ENCODE assay signal across 18 cellular contexts in genomic region chr9:112743216-112743835, GRCh38. TPM values are rescaled to one million over a fixed set of nuclear protein-coding genes. Genes with fewer than 3 reads are reported as not detected.
DNase-seq lines count a peak whose midpoint lies in the region; ATAC-seq and TF ChIP-seq lines count a peak whose summit lies in the region.
"Had no signal": no experiment of that assay in that cellular context is flagged by ENCODE, and none has a peak within 500 bp of the region (broad histone marks: within the 10 kb centered on the region; RNA-seq: fewer than 3 reads in every experiment).

No MANE protein-coding gene starts in this region.

- H2AFZ ChIP-seq in OCI-LY1 (ENCODE audit: low read length) = no peak overlapping the region
- no peak overlapping the region for H2AFZ ChIP-seq in osteoblast (ENCODE audit: low read length)

- WGBS in endodermal cell (ENCODE audit: insufficient coverage in 1 of 2, insufficient read length in 1 of 2), 2 experiments = 84 to 91% methylated on average over 3 of the region's 3 CpGs

- intact Hi-C loops in activated CD4-positive, alpha-beta memory T cell treated with anti-CD3 and anti-CD28 coated beads for 36 hours (cut with micrococcal nuclease) = no loop called here

- H3K4me3 ChIP-seq in GM12864 (ENCODE audit: low read depth, low read length) (no peak overlapping the region), OCI-LY1 (ENCODE audit: low read depth, low read length, poor library complexity, severe bottlenecking) (no peak overlapping the region), endodermal cell (ENCODE audit: low read length) (no peak overlapping the region), osteoblast (ENCODE audit: insufficient read depth, low read length) (no peak overlapping the region)
- H3K4me3 ChIP-seq: lower lobe of right lung, sigmoid colon, upper lobe of right lung had no signal

- no peak overlapping the region for H3K4me3 Mint-ChIP-seq in endodermal cell
- H3K4me3 Mint-ChIP-seq in activated CD4-positive, alpha-beta memory T cell treated with anti-CD3 and anti-CD28 coated beads for 36 hours = no peak overlapping the region
- H3K4me3 Mint-ChIP-seq: activated T-cell treated with anti-CD3 and anti-CD28 coated beads, Interleukin-2, amount 50 U/mL, for 24 hours had no signal

- H3K9me3 Mint-ChIP-seq in endodermal cell = peaks cover 3% of the 10 kb centered on the region
- no peaks in the 10 kb centered on the region for H3K9me3 Mint-ChIP-seq in activated naive CD4-positive, alpha-beta T cell treated with anti-CD3 and anti-CD28 coated beads, Interleukin-2, amount 50 U/mL, for 72 hours
- H3K9me3 Mint-ChIP-seq in activated CD4-positive, alpha-beta memory T cell treated with anti-CD3 and anti-CD28 coated beads for 36 hours = peaks cover 2% of the 10 kb centered on the region
- H3K9me3 Mint-ChIP-seq: activated T-cell treated with anti-CD3 and anti-CD28 coated beads, Interleukin-2, amount 50 U/mL, for 24 hours had no signal

- H3K4me2 ChIP-seq in OCI-LY1 (ENCODE audit: low read length) = peak overlapping the region; percentile 12; the same call in 1 of the 2 replicates
- H3K4me2 ChIP-seq in osteoblast (ENCODE audit: insufficient read depth, low read length) = no peak overlapping the region

- no peak overlapping the region for H3K9ac ChIP-seq in OCI-LY1 (ENCODE audit: low read length)
- H3K9ac ChIP-seq in endodermal cell (ENCODE audit: extremely low read depth, low read length, poor library complexity, severe bottlenecking) = no peak overlapping the region

- no peaks in the 10 kb centered on the region for H3F3A ChIP-seq in OCI-LY1 (ENCODE audit: insufficient read depth, low read length)

- POLR2A ChIA-PET in activated CD4-positive, alpha-beta memory T cell treated with anti-CD3 and anti-CD28 coated beads for 36 hours (lab: Charles Lee) = interaction anchor here (0.7 kb wide), 1 partner anchor 25 kb away, joined by 3 read pairs; the partner anchor contains the start of gene INIP

- H3K9me3 ChIP-seq in OCI-LY1 (ENCODE audit: low read length) (no peaks in the 10 kb centered on the region), endodermal cell (ENCODE audit: control insufficient read depth, low read length) (no peaks in the 10 kb centered on the region), osteoblast (ENCODE audit: low read depth, low read length) (no peaks in the 10 kb centered on the region)
- H3K9me3 ChIP-seq: lower lobe of right lung, sigmoid colon, upper lobe of right lung had no signal

- H3K4me1 ChIP-seq in OCI-LY1 (ENCODE audit: insufficient read depth, low read length, severe bottlenecking) (peaks cover 18% of the 10 kb centered on the region), endodermal cell (ENCODE audit: control insufficient read depth, insufficient read depth, low read length) (no peaks in the 10 kb centered on the region), osteoblast (ENCODE audit: insufficient read depth, low read length) (no peaks in the 10 kb centered on the region)
- H3K4me1 ChIP-seq: lower lobe of right lung, sigmoid colon, upper lobe of right lung had no signal

- H4K20me1 ChIP-seq in OCI-LY1 (ENCODE audit: insufficient read depth, low read length) = no peaks in the 10 kb centered on the region
- no peaks in the 10 kb centered on the region for H4K20me1 ChIP-seq in osteoblast (ENCODE audit: insufficient read depth, low read length)

- CTCF ChIA-PET in activated CD4-positive, alpha-beta memory T cell treated with anti-CD3 and anti-CD28 coated beads for 36 hours (lab: Charles Lee) = interaction anchor here (0.6 to 2.0 kb wide), 3 partner anchors 9 to 73 kb away, joined by 4 read pairs; no protein-coding TSS in a partner anchor

- no peaks in the 10 kb centered on the region for H3K9me2 ChIP-seq in OCI-LY1 (ENCODE audit: low read depth, low read length)

- H3K27me3 Mint-ChIP-seq in endodermal cell (ENCODE audit: insufficient read depth) = no peaks in the 10 kb centered on the region
- no peaks in the 10 kb centered on the region for H3K27me3 Mint-ChIP-seq in activated CD4-positive, alpha-beta memory T cell treated with anti-CD3 and anti-CD28 coated beads for 36 hours
- H3K27me3 Mint-ChIP-seq: activated T-cell treated with anti-CD3 and anti-CD28 coated beads, Interleukin-2, amount 50 U/mL, for 24 hours had no signal

- H3K27me3 ChIP-seq in OCI-LY1 (ENCODE audit: insufficient read depth, low read length) (no peaks in the 10 kb centered on the region), endodermal cell (ENCODE audit: control insufficient read depth, insufficient read depth, low read length, poor library complexity, severe bottlenecking) (no peaks in the 10 kb centered on the region), osteoblast (ENCODE audit: insufficient read depth, low read length) (no peaks in the 10 kb centered on the region)
- H3K27me3 ChIP-seq: sigmoid colon, upper lobe of right lung had no signal

- no peaks in the 10 kb centered on the region for H3K79me2 ChIP-seq in OCI-LY1 (ENCODE audit: insufficient read depth, low read length)
- no peaks in the 10 kb centered on the region for H3K79me2 ChIP-seq in osteoblast (ENCODE audit: insufficient read depth, low read length)

- DNase-seq in GM12864 (ENCODE audit: low read depth) (no peak), endodermal cell (no peak), osteoblast (ENCODE audit: insufficient read length, low spot score, missing footprints) (no peak)
- DNase-seq in activated naive CD4-positive, alpha-beta T cell treated with anti-CD3 and anti-CD28 coated beads, Interleukin-2, amount 50 U/mL, for 72 hours (ENCODE audit: low spot score in 2 of 2) = no peak
- DNase-seq in activated CD4-positive, alpha-beta memory T cell treated with anti-CD3 and anti-CD28 coated beads for 36 hours = no peak
- DNase-seq: activated CD4-positive, alpha-beta T cell treated with anti-CD3 and anti-CD28 coated beads, Interleukin-2, amount 50 U/mL, for 1 hour; activated T-cell treated with anti-CD3 and anti-CD28 coated beads, Interleukin-2, amount 50 U/mL, for 24 hours; Calu3; lower lobe of right lung; NCI-H2029 treated with DMSO at 0.1 percent for 48 hours; NCI-H774; sigmoid colon; stimulated activated CD4-positive, alpha-beta T cell treated with anti-CD3 and anti-CD28 coated beads, Interleukin-4, amount 100 ng/mL, for 1 hour; T1000; upper lobe of right lung had no signal

- ATAC-seq in HG02588 (IDR thresholded peaks at IDR 0.05; ENCODE audit: unreplicated experiment) (no peak), GM18867 (IDR thresholded peaks at IDR 0.05; ENCODE audit: unreplicated experiment) (no peak)
- no peak for ATAC-seq in activated naive CD4-positive, alpha-beta T cell treated with anti-CD3 and anti-CD28 coated beads, Interleukin-2, amount 50 U/mL, for 72 hours
- ATAC-seq: lower lobe of right lung, upper lobe of right lung had no signal

- no peak overlapping the region for H3K27ac Mint-ChIP-seq in endodermal cell
- H3K27ac Mint-ChIP-seq in activated naive CD4-positive, alpha-beta T cell treated with anti-CD3 and anti-CD28 coated beads, Interleukin-2, amount 50 U/mL, for 72 hours = no peak overlapping the region
- H3K27ac Mint-ChIP-seq in activated CD4-positive, alpha-beta memory T cell treated with anti-CD3 and anti-CD28 coated beads for 36 hours = no peak overlapping the region
- H3K27ac Mint-ChIP-seq: activated T-cell treated with anti-CD3 and anti-CD28 coated beads, Interleukin-2, amount 50 U/mL, for 24 hours had no signal

- TF ChIP-seq CTCF in GM12864 (IDR thresholded peaks at IDR 0.05; ENCODE audit: low read depth, low read length, missing control alignments) = peak; percentile 11
- TF ChIP-seq CTCF in OCI-LY1 (IDR thresholded peaks at IDR 0.05; ENCODE audit: low read length) = no peak; the same call in 1 of the 2 replicates
- TF ChIP-seq CTCF in endodermal cell (conservative IDR thresholded peaks at IDR 0.05) = peak; percentile 25
- peak; percentile 32 for TF ChIP-seq CTCF in osteoblast (IDR thresholded peaks at IDR 0.05; ENCODE audit: extremely low read depth, low read depth, low read length)

- H3K36me3 Mint-ChIP-seq in endodermal cell (ENCODE audit: low read depth) = no peaks in the 10 kb centered on the region
- no peaks in the 10 kb centered on the region for H3K36me3 Mint-ChIP-seq in activated naive CD4-positive, alpha-beta T cell treated with anti-CD3 and anti-CD28 coated beads, Interleukin-2, amount 50 U/mL, for 72 hours
- no peaks in the 10 kb centered on the region for H3K36me3 Mint-ChIP-seq in activated CD4-positive, alpha-beta memory T cell treated with anti-CD3 and anti-CD28 coated beads for 36 hours

- H3K27ac ChIP-seq in OCI-LY1 (ENCODE audit: low read depth, low read length, poor library complexity, severe bottlenecking) (peak overlapping the region; percentile 57), endodermal cell (ENCODE audit: low read depth, low read length) (no peak overlapping the region), osteoblast (ENCODE audit: low read depth, low read length) (no peak overlapping the region)
- H3K27ac ChIP-seq: lower lobe of right lung, sigmoid colon, upper lobe of right lung had no signal

- H3K36me3 ChIP-seq in OCI-LY1 (ENCODE audit: insufficient read depth, low read length) = no peaks in the 10 kb centered on the region; the same call in 1 of the 2 replicates
- H3K36me3 ChIP-seq in endodermal cell (ENCODE audit: control insufficient read depth, insufficient read depth, low read length) = no peaks in the 10 kb centered on the region
- no peaks in the 10 kb centered on the region for H3K36me3 ChIP-seq in osteoblast (ENCODE audit: insufficient read depth, low read length)
- H3K36me3 ChIP-seq: lower lobe of right lung, sigmoid colon, upper lobe of right lung had no signal

- H3K4me1 Mint-ChIP-seq in endodermal cell = no peaks in the 10 kb centered on the region
- peaks cover 10% of the 10 kb centered on the region for H3K4me1 Mint-ChIP-seq in activated CD4-positive, alpha-beta memory T cell treated with anti-CD3 and anti-CD28 coated beads for 36 hours (ENCODE audit: low read depth)

RNA-seq across cellular contexts. Expression of gene SNX30, which starts 7.2 kb away (rescaled TPM):
- total RNA-seq in endodermal cell (10 to 100 TPM; 11.8 to 14.8 TPM), osteoblast (38.7 and 41.5 TPM in 2 replicates)
- 11.6 TPM for polyA plus RNA-seq in endodermal cell (2013, experiment 1 of 2)
- polyA plus RNA-seq in endodermal cell (2013, experiment 2 of 2) = 13.8 TPM
- 1 to 10 TPM; 5.6 to 7.9 TPM for total RNA-seq in activated naive CD4-positive, alpha-beta T cell treated with anti-CD3 and anti-CD28 coated beads, Interleukin-2, amount 50 U/mL, for 72 hours
- total RNA-seq in activated CD4-positive, alpha-beta memory T cell treated with anti-CD3 and anti-CD28 coated beads for 36 hours = 1 to 10 TPM; 4.4 to 4.8 TPM

RNA-seq across cellular contexts. Expression of gene INIP, which starts 25.4 kb away (rescaled TPM):
- total RNA-seq in endodermal cell (10 to 100 TPM; 16.1 to 19.3 TPM), osteoblast (15.6 and 16.8 TPM in 2 replicates)
- 21.9 TPM for polyA plus RNA-seq in endodermal cell (2013, experiment 1 of 2)
- 20.0 TPM for polyA plus RNA-seq in endodermal cell (2013, experiment 2 of 2)
- 10 to 100 TPM; 34.1 to 38.4 TPM for total RNA-seq in activated naive CD4-positive, alpha-beta T cell treated with anti-CD3 and anti-CD28 coated beads, Interleukin-2, amount 50 U/mL, for 72 hours
- total RNA-seq in activated CD4-positive, alpha-beta memory T cell treated with anti-CD3 and anti-CD28 coated beads for 36 hours = 10 to 100 TPM; 35.1 to 37.8 TPM
